In genomic region chr1:78004719-78005346, GRCh38 we compare ENCODE assay signal across 8 cellular contexts. TPM values are rescaled to one million over a fixed set of nuclear protein-coding genes. Genes with fewer than 3 reads are reported as not detected.
DNase-seq lines count a peak whose midpoint lies in the region; ATAC-seq and TF ChIP-seq lines count a peak whose summit lies in the region.

DNAJB4 (plus strand) TSS chr1:78004939; CDS start chr1:78005111, 172 bp downstream.

- CTCF ChIA-PET in Calu3 (lab: Charles Lee): interaction anchor here (0.6 to 1.5 kb wide), 6 partner anchors 11 to 226 kb away, joined by 3 to 10 read pairs (median 4); partner anchors contain the start of genes FUBP1 and MIGA1

- no TSS peak for BruUV-seq in Calu3 (replicated peaks; lab: Mats Ljungman, UMichigan)

- H3K4me3 ChIP-seq in SJCRH30 (peak within 1 kb of the TSS; percentile 67), ovary (peak within 1 kb of the TSS; percentile 64), uterus (peak within 1 kb of the TSS; percentile 49 to 61)

- intact Hi-C loops in Calu3 (cut with micrococcal nuclease; ENCODE audit: unreplicated experiment): loop anchor here (1.0 kb wide), 2 partner anchors 26 to 109 kb away; partner anchors contain the start of gene FUBP1
- intact Hi-C loops in cardiac septum (cut with DNase I): loop anchor here (1.0 to 5.0 kb wide), 4 partner anchors 26 to 96 kb away; partner anchors contain the start of genes FUBP1 and GIPC2
- intact Hi-C loops in ovary (cut with DNase I): loop anchor here in 1 of 4 donors (2.0 kb wide), 1 partner anchor 26 kb away; the partner anchor contains the start of gene FUBP1
- intact Hi-C loops in uterus (cut with DNase I; ENCODE audit: low total_unique reads): no loop called here

- H3K36me3 ChIP-seq in SJCRH30 (peaks cover 3% of the 10 kb centered on the region; the same call in 1 of the 2 replicates), ovary (no peaks in the 10 kb centered on the region), uterus (no peaks in the 10 kb centered on the region)

- H3K4me1 ChIP-seq in SJCRH30 (peaks cover 12% of the 10 kb centered on the region), ovary (ENCODE audit: insufficient read depth) (no peaks in the 10 kb centered on the region), uterus (peaks cover 2 to 8% of the 10 kb centered on the region in 2 donors)

- TF ChIP-seq CTCF in Calu3 (IDR thresholded peaks at IDR 0.05; ENCODE audit: unreplicated experiment) (no peak), ovary (IDR thresholded peaks at IDR 0.05) (no peak), uterus (IDR thresholded peaks at IDR 0.05) (peak in 1 of 4 experiments; percentile 18)

- peaks cover 8% of the 10 kb centered on the region for H3K4me1 Mint-ChIP-seq in Calu3 (ENCODE audit: low read depth, unreplicated experiment)

- TF ChIP-seq EP300 in ovary (IDR thresholded peaks at IDR 0.05): no peak

- H3K27ac Mint-ChIP-seq in Calu3 (ENCODE audit: unreplicated experiment): peak within 1 kb of the TSS; percentile 69

- H3K27me3 ChIP-seq in SJCRH30: peaks cover 5% of the 10 kb centered on the region; the same call in 1 of the 2 replicates
- H3K27me3 ChIP-seq in ovary: no peaks in the 10 kb centered on the region
- H3K27me3 ChIP-seq in uterus: no peaks in the 10 kb centered on the region

- DNase-seq in Calu3 (peak; percentile 60), HUDEP-2 (lab: John Stamatoyannopoulos, UW; ENCODE audit: unreplicated experiment in 76 of 76) (peak in 72 of 76 experiments; percentile 3 to 96 (median 74)), SJCRH30 (peak; percentile 83 to 95), amniotic epithelial cell (ENCODE audit: low read depth) (peak; percentile 99), cardiac septum (ENCODE audit: low spot score) (no peak), ovary (peak in 4 of 5 donors; percentile 39 to 84 (median 68)), uterus (peak; percentile 51 to 90)

- H3K27ac ChIP-seq in SJCRH30 (peak within 1 kb of the TSS; percentile 100), ovary (peak within 1 kb of the TSS; percentile 72 to 84), uterus (peak within 1 kb of the TSS; percentile 87 to 98)

- no peaks in the 10 kb centered on the region for H3K9me3 ChIP-seq in SJCRH30 (replicated peaks)
- H3K9me3 ChIP-seq in ovary: no peaks in the 10 kb centered on the region
- no peaks in the 10 kb centered on the region for H3K9me3 ChIP-seq in uterus

- ATAC-seq in GM21390 (IDR thresholded peaks at IDR 0.05; ENCODE audit: unreplicated experiment): peak; percentile 97

- H3K27me3 Mint-ChIP-seq in Calu3 (ENCODE audit: unreplicated experiment): no peaks in the 10 kb centered on the region

- WGBS in ovary, 3 donors: 1% methylated on average over 12 of the region's 12 CpGs

- H3K36me3 Mint-ChIP-seq in Calu3 (ENCODE audit: insufficient read depth, unreplicated experiment): peaks cover 14% of the 10 kb centered on the region

- H3K4me3 Mint-ChIP-seq in Calu3 (ENCODE audit: low read depth, unreplicated experiment): peak within 1 kb of the TSS; percentile 75

- no peaks in the 10 kb centered on the region for H3K9me3 Mint-ChIP-seq in Calu3 (ENCODE audit: low read depth, unreplicated experiment)

- peak; percentile 87 for TF ChIP-seq POLR2A in ovary (IDR thresholded peaks at IDR 0.05)
- peak; percentile 90 to 100 for TF ChIP-seq POLR2A in uterus (IDR thresholded peaks at IDR 0.05)

RNA-seq across cellular contexts. Expression of gene DNAJB4, which starts in this region (rescaled TPM):
- 15.0 and 23.0 TPM in 2 replicates for total RNA-seq in Calu3 (2022)
- 30.6 and 35.0 TPM in 2 replicates for total RNA-seq in SJCRH30 (2014; rRNA removed; shearing (Covaris generic))
- 140 TPM for total RNA-seq in cardiac septum
- 10 to 100 TPM; 20.2 to 48.6 (median 23.8) TPM for total RNA-seq in ovary
- polyA plus RNA-seq in ovary: 10 to 100 TPM; 18.7 to 33.9 TPM
- total RNA-seq in uterus: 10 to 100 TPM; 38.0 to 70.9 (median 59.1) TPM
